ENCODE assay signal across 1 cellular context in genomic region chr20:46485431-46485830, GRCh38.
TF ChIP-seq lines count a peak whose summit lies in the region.

No MANE protein-coding gene starts in this region.

TF ChIP-seq in WTC11, 78 proteins besides CTCF, POLR2A, EP300 and RAD21:
- TF ChIP-seq SP1 (CRISPR knock-in tag; conservative IDR thresholded peaks at IDR 0.05) (no peak), ARID4B (CRISPR knock-in tag; IDR thresholded peaks at IDR 0.05; ENCODE audit: borderline replicate concordance) (no peak), MXD4 (CRISPR knock-in tag; IDR thresholded peaks at IDR 0.05; ENCODE audit: borderline replicate concordance) (no peak), IRF1 (CRISPR knock-in tag; IDR thresholded peaks at IDR 0.05) (no peak), SOX15 (CRISPR knock-in tag; IDR thresholded peaks at IDR 0.05) (no peak), FOXK1 (CRISPR knock-in tag; IDR thresholded peaks at IDR 0.05) (no peak), TEAD4 (CRISPR knock-in tag; IDR thresholded peaks at IDR 0.05) (no peak), PREB (CRISPR knock-in tag; IDR thresholded peaks at IDR 0.05; ENCODE audit: borderline replicate concordance) (no peak), ZNF671 (CRISPR knock-in tag; IDR thresholded peaks at IDR 0.05) (no peak), CDX4 (CRISPR knock-in tag; IDR thresholded peaks at IDR 0.05; ENCODE audit: borderline replicate concordance) (no peak)
